18 cellular contexts compared by ENCODE assay signal in genomic region chr5:164306662-164307061, GRCh38.
"Had no signal": no experiment of that assay in that cellular context is flagged by ENCODE, and none has a peak within 500 bp of the region (broad histone marks: within the 10 kb centered on the region; RNA-seq: fewer than 3 reads in every experiment).

No MANE protein-coding gene starts in this region.

- H3K4me1 ChIP-seq: gastrocnemius medialis, tibial artery, uterus had no signal

- ATAC-seq: activated CD8-positive, alpha-beta T cell treated with anti-CD3 and anti-CD28 coated beads for 36 hours; activated naive CD8-positive, alpha-beta T cell treated with anti-CD3 and anti-CD28 coated beads, Interleukin-2, amount 50 U/mL, for 24 hours; gastrocnemius medialis; naive thymus-derived CD8-positive, alpha-beta T cell; SK-N-SH treated with all-trans-retinoic acid at 6 μM for 48 hours; T-cell had no signal

- H3K9me3 ChIP-seq: gastrocnemius medialis, tibial artery, uterus had no signal

- DNase-seq: activated B cell treated with CpG ODN at 0.5 μM for 24 hours; activated CD4-positive, alpha-beta T cell treated with anti-CD3 and anti-CD28 coated beads for 4 hours; activated CD8-positive, alpha-beta T cell treated with anti-CD3 and anti-CD28 coated beads for 36 hours; activated naive CD4-positive, alpha-beta T cell treated with anti-CD3 and anti-CD28 coated beads for 36 hours; activated naive CD8-positive, alpha-beta T cell treated with anti-CD3 and anti-CD28 coated beads, Interleukin-2, amount 50 U/mL, for 24 hours; activated T-cell treated with anti-CD3 and anti-CD28 coated beads, Interleukin-2, amount 50 U/mL, for 24 hours; aorta; caudate nucleus; endodermal cell; gastrocnemius medialis; immature natural killer cell; naive thymus-derived CD8-positive, alpha-beta T cell; stimulated activated CD8-positive, alpha-beta memory T cell treated with anti-CD3 and anti-CD28 coated beads, Interleukin-4, amount 100 ng/mL, for 48 hours; stimulated activated naive CD4-positive, alpha-beta T cell; T-cell; tibial artery; uterus had no signal

- H3K4me3 ChIP-seq: gastrocnemius medialis, tibial artery, uterus had no signal

- H3K36me3 ChIP-seq: gastrocnemius medialis, tibial artery, uterus had no signal

- H3K27ac ChIP-seq: gastrocnemius medialis, tibial artery, uterus had no signal

- H3K27me3 ChIP-seq: gastrocnemius medialis, tibial artery, uterus had no signal
